Comparison of ENCODE assay signal across 15 cellular contexts in the genomic region with DNA sequence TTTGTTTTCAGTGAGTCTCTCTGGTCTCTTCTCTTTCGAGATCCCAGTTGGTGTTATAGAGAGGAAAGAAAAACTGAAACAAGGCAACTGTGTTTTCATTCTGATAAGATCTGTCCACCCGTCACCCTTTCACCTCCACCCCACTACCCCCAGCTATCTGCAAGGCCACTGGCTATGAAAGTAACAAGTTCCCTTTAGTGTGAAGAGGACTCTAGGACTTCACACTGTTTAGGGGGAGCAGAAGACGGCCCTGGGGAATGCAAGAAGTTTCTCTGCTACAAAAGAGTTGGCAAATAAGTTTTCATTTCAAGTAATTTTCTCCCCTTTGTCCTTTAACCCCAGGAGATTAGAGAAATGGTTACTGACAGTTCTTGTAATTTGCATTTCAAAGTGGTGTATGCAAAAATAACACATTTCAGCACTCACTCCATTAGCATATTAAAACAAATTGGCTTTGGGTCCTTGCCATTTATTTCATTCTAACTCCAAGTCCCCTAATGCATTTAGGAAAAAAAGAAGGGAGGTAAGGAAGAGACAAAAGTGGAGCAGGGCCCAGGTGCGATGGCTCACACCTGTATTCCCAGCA.
DNase-seq lines count a peak whose midpoint lies in the region; ATAC-seq and TF ChIP-seq lines count a peak whose summit lies in the region.
"Had no signal": no experiment of that assay in that cellular context is flagged by ENCODE, and none has a peak within 500 bp of the region (broad histone marks: within the 10 kb centered on the region; RNA-seq: fewer than 3 reads in every experiment).

No MANE protein-coding gene starts in this region.

- no peaks in the 10 kb centered on the region; the same call in 1 of the 2 replicates for H3K27me3 Mint-ChIP-seq in H9 (ENCODE audit: low read depth)
- H3K27me3 Mint-ChIP-seq in mesothelial cell of epicardium (ENCODE audit: low read depth) = no peaks in the 10 kb centered on the region

- H3K4me3 Mint-ChIP-seq in H9 = peak overlapping the region in 1 of 2 experiments; percentile 15; a peak in 1 of 5 replicates
- H3K4me3 Mint-ChIP-seq in mesothelial cell of epicardium = no peak overlapping the region
- H3K4me3 Mint-ChIP-seq: naive thymus-derived CD8-positive, alpha-beta T cell had no signal

- H3K79me1 ChIP-seq in H9 (ENCODE audit: insufficient read depth, low read depth, low read length, poor library complexity, severe bottlenecking) = no peaks in the 10 kb centered on the region

- peak overlapping the region; percentile 72 to 93 (median 89) for H3K27ac Mint-ChIP-seq in H9
- peak overlapping the region; percentile 89 for H3K27ac Mint-ChIP-seq in mesothelial cell of epicardium
- H3K27ac Mint-ChIP-seq: naive thymus-derived CD8-positive, alpha-beta T cell had no signal

- H3K18ac ChIP-seq in H9 (ENCODE audit: insufficient read length, low read depth, low read length) = no peak overlapping the region

- TF ChIP-seq CTCF in H9 (conservative IDR thresholded peaks at IDR 0.05) (no peak), mesothelial cell of epicardium (IDR thresholded peaks at IDR 0.05; ENCODE audit: unreplicated experiment) (no peak), tibial artery (IDR thresholded peaks at IDR 0.05) (no peak)

- no peak overlapping the region for H2AK5ac ChIP-seq in H9 (ENCODE audit: insufficient read length, low read length)

- 0 out of 7 replicates have a peak, but pooled peaks cover 0 to under 1% (median 0%) of the 10 kb centered on the region in 3 experiments for H3K36me3 Mint-ChIP-seq in H9 (ENCODE audit: insufficient read depth in 1 of 3, low read depth in 3 of 3)
- H3K36me3 Mint-ChIP-seq in mesothelial cell of epicardium = no peaks in the 10 kb centered on the region
- H3K36me3 Mint-ChIP-seq: naive thymus-derived CD8-positive, alpha-beta T cell had no signal

- no peak overlapping the region for H3T11ph ChIP-seq in H9 (ENCODE audit: low read length)

- H3K14ac ChIP-seq in H9 (ENCODE audit: insufficient read depth, low read length) = no peak overlapping the region

- intact Hi-C loops in tibial artery (cut with DNase I; ENCODE audit: low total_unique reads) = no loop called here

- no peak overlapping the region for H2AFZ ChIP-seq in H9 (ENCODE audit: low read length)

- H4K91ac ChIP-seq in H9 (ENCODE audit: insufficient read length, low read depth, low read length) = no peak overlapping the region

- no peak overlapping the region for H2BK12ac ChIP-seq in H9 (ENCODE audit: insufficient read length, low read depth, low read length)

- H3K27ac ChIP-seq in H9 (ENCODE audit: insufficient read length, low read depth, low read length) (peak overlapping the region; percentile 62), tibial artery (no peak overlapping the region)
- H3K27ac ChIP-seq: SK-N-MC had no signal

- peaks cover 18% of the 10 kb centered on the region; the same call in 1 of the 2 replicates for H3K4me1 ChIP-seq in H9 (ENCODE audit: insufficient read depth, low read length)
- H3K4me1 ChIP-seq in tibial artery = no peaks in the 10 kb centered on the region

- H3K4me3 ChIP-seq in tibial artery = no peak overlapping the region
- H3K4me3 ChIP-seq: SK-N-MC had no signal

- H3K4me2 ChIP-seq in H9 (ENCODE audit: insufficient read depth, insufficient read length, low read length) = peak overlapping the region; percentile 26

- H4K20me1 ChIP-seq in H9 (ENCODE audit: control insufficient read depth, insufficient read depth, insufficient read length) = no peaks in the 10 kb centered on the region

- no peak overlapping the region for H3K56ac ChIP-seq in H9 (ENCODE audit: insufficient read length, low read depth, low read length)

- peaks cover 65 to 72% of the 10 kb centered on the region in 2 experiments for H3K4me1 Mint-ChIP-seq in H9
- H3K4me1 Mint-ChIP-seq in mesothelial cell of epicardium = peaks cover 78% of the 10 kb centered on the region

- H2BK120ac ChIP-seq in H9 (ENCODE audit: low read depth, low read length, poor library complexity, severe bottlenecking) = no peak overlapping the region

- no peak overlapping the region for H2BK5ac ChIP-seq in H9 (ENCODE audit: insufficient read length, low read length)

- H4K8ac ChIP-seq in H9 (replicated peaks; ENCODE audit: insufficient read length, low read depth, low read length) = no peak overlapping the region

- no peak overlapping the region for H3K4ac ChIP-seq in H9 (ENCODE audit: low read depth, low read length)

- peak; percentile 46 for DNase-seq in H9
- peak; percentile 95 for DNase-seq in NCI-H526 (lab: John Stamatoyannopoulos, UW)
- no peak for DNase-seq in mesothelial cell of epicardium (ENCODE audit: low spot score in 2 of 2, unreplicated experiment in 2 of 2)
- DNase-seq in NCI-H1092 (lab: John Stamatoyannopoulos, UW) = no peak
- no peak for DNase-seq in glomerular visceral epithelial cell (ENCODE audit: extremely low spot score)
- no peak for DNase-seq in tibial artery
- DNase-seq: activated gamma-delta T cell; dermis blood vessel endothelial cell; DMS153; IMR-90; naive thymus-derived CD8-positive, alpha-beta T cell; NCI-H1048 had no signal

- WGBS in H9 (ENCODE audit: extremely low coverage, insufficient read length, low lambda C conversion rate) = no CpG with 5 or more reads among the region's 4 CpGs

- H2BK20ac ChIP-seq in H9 (ENCODE audit: low read depth, low read length, poor library complexity, severe bottlenecking) = no peak overlapping the region

- H3K9me3 Mint-ChIP-seq in H9 = no peaks in the 10 kb centered on the region
- H3K9me3 Mint-ChIP-seq in mesothelial cell of epicardium = no peaks in the 10 kb centered on the region
- H3K9me3 Mint-ChIP-seq: naive thymus-derived CD8-positive, alpha-beta T cell had no signal

- no peaks in the 10 kb centered on the region for H3K79me2 ChIP-seq in H9 (ENCODE audit: insufficient read depth, low read length)

- no peak overlapping the region for H4K5ac ChIP-seq in H9 (ENCODE audit: insufficient read length, low read depth, low read length)

- no peaks in the 10 kb centered on the region for H3K23me2 ChIP-seq in H9 (ENCODE audit: insufficient read length, low read depth, low read length, poor library complexity, severe bottlenecking)

- no peak overlapping the region for H2BK15ac ChIP-seq in H9 (ENCODE audit: low read depth, low read length)

- H3K9me3 ChIP-seq in H9 (ENCODE audit: control insufficient read depth, low read depth, low read length) (no peaks in the 10 kb centered on the region), tibial artery (no peaks in the 10 kb centered on the region)

- no peak overlapping the region for H3K23ac ChIP-seq in H9 (ENCODE audit: insufficient read length, low read depth, low read length)

- no peak overlapping the region for H3K9ac ChIP-seq in H9 (ENCODE audit: extremely low read depth, insufficient read length, low read length)

- peak; percentile 75 for ATAC-seq in GM19025 (IDR thresholded peaks at IDR 0.05; ENCODE audit: low read depth, unreplicated experiment)
- no peak for ATAC-seq in HG02759 (IDR thresholded peaks at IDR 0.05; ENCODE audit: unreplicated experiment)
- ATAC-seq: naive thymus-derived CD8-positive, alpha-beta T cell had no signal

- no peaks in the 10 kb centered on the region; the same call in 1 of the 2 replicates for H3K27me3 ChIP-seq in H9 (ENCODE audit: insufficient read depth, low read length)
- H3K27me3 ChIP-seq in tibial artery = no peaks in the 10 kb centered on the region

- H3K36me3 ChIP-seq in tibial artery = no peaks in the 10 kb centered on the region

Comparison
In these comparisons a context has a peak if more than half of its experiments do, and no peak if none do; other contexts are left out.
1. DNase-seq: peak in H9 (single experiment) and NCI-H526 (2 of 2); none in mesothelial cell of epicardium (0 of 2), NCI-H1092 (single experiment), glomerular visceral epithelial cell (single experiment) and tibial artery (0 of 2).